ENCODE assay signal across 29 cellular contexts in genomic region chrX:18871161-18871880, GRCh38.
A peak's percentile ranks its signal among the peaks of the same experiment; 100 is the strongest.
DNase-seq lines count a peak whose midpoint lies in the region; ATAC-seq, FAIRE-seq and TF ChIP-seq lines count a peak whose summit lies in the region.
"Had no signal": no experiment of that assay in that cellular context is flagged by ENCODE, and none has a peak within 500 bp of the region (broad histone marks: within the 10 kb centered on the region; RNA-seq: fewer than 3 reads in every experiment).

No MANE protein-coding gene starts in this region.

- H3K4me1 Mint-ChIP-seq in brain: peaks cover 26% of the 10 kb centered on the region
- H3K4me1 Mint-ChIP-seq in activated naive CD4-positive, alpha-beta T cell treated with anti-CD3 and anti-CD28 coated beads for 36 hours (ENCODE audit: low read depth): peaks cover 5% of the 10 kb centered on the region
- H3K4me1 Mint-ChIP-seq: natural killer cell had no signal

- H3K4me1 ChIP-seq in ACC112 (ENCODE audit: control insufficient read depth, insufficient read depth, low read length, unreplicated experiment) (peaks cover 23% of the 10 kb centered on the region), osteoblast (ENCODE audit: insufficient read depth, low read length) (no peaks in the 10 kb centered on the region)
- H3K4me1 ChIP-seq: parathyroid adenoma, right lobe of liver had no signal

- no peaks in the 10 kb centered on the region for H3K36me3 Mint-ChIP-seq in brain
- H3K36me3 Mint-ChIP-seq in activated naive CD4-positive, alpha-beta T cell treated with anti-CD3 and anti-CD28 coated beads for 36 hours (ENCODE audit: low read depth): no peaks in the 10 kb centered on the region
- H3K36me3 Mint-ChIP-seq: mesothelial cell of epicardium, natural killer cell had no signal

- intact Hi-C loops in Right ventricle myocardium inferior (cut with DNase I): loop anchor here (5.0 kb wide), 1 partner anchor 199 kb away; the partner anchor contains the start of gene RS1
- intact Hi-C loops in activated naive CD4-positive, alpha-beta T cell treated with anti-CD3 and anti-CD28 coated beads for 36 hours (cut with micrococcal nuclease): no loop called here

- no peak overlapping the region for H3K27ac ChIP-seq in ACC112 (ENCODE audit: low read depth, low read length)
- no peak overlapping the region for H3K27ac ChIP-seq in osteoblast (ENCODE audit: low read depth, low read length)
- H3K27ac ChIP-seq: 22Rv1, KMS-11, parathyroid adenoma, right lobe of liver, suprapubic skin had no signal

- H3K27me3 ChIP-seq in ACC112 (ENCODE audit: insufficient read depth, low read length) (no peaks in the 10 kb centered on the region), osteoblast (ENCODE audit: insufficient read depth, low read length) (no peaks in the 10 kb centered on the region)
- H3K27me3 ChIP-seq: right lobe of liver, suprapubic skin had no signal

- FAIRE-seq in RCC 7860 (lab: Jason Lieb, UNC): no peak
- FAIRE-seq: GM12878 had no signal

- H3K4me3 Mint-ChIP-seq in brain: no peak overlapping the region
- no peak overlapping the region for H3K4me3 Mint-ChIP-seq in activated naive CD4-positive, alpha-beta T cell treated with anti-CD3 and anti-CD28 coated beads for 36 hours
- H3K4me3 Mint-ChIP-seq: mesothelial cell of epicardium, natural killer cell had no signal

- no peaks in the 10 kb centered on the region for H3K9me3 ChIP-seq in osteoblast (ENCODE audit: low read depth, low read length)
- H3K9me3 ChIP-seq: right lobe of liver, suprapubic skin had no signal

- no peak for TF ChIP-seq CTCF in brain (conservative IDR thresholded peaks at IDR 0.05)
- TF ChIP-seq CTCF in osteoblast (IDR thresholded peaks at IDR 0.05; ENCODE audit: extremely low read depth, low read depth, low read length): no peak

- peak overlapping the region in 3 of 5 experiments; percentile 42 to 96 (median 58) for H3K27ac Mint-ChIP-seq in brain
- H3K27ac Mint-ChIP-seq in activated naive CD4-positive, alpha-beta T cell treated with anti-CD3 and anti-CD28 coated beads for 36 hours: no peak overlapping the region
- H3K27ac Mint-ChIP-seq: mesothelial cell of epicardium, natural killer cell had no signal

- CTCF ChIA-PET in activated naive CD4-positive, alpha-beta T cell treated with anti-CD3 and anti-CD28 coated beads for 36 hours (lab: Charles Lee): no interaction called here

- H3K27me3 Mint-ChIP-seq in brain: no peaks in the 10 kb centered on the region
- no peaks in the 10 kb centered on the region for H3K27me3 Mint-ChIP-seq in activated naive CD4-positive, alpha-beta T cell treated with anti-CD3 and anti-CD28 coated beads for 36 hours (ENCODE audit: low read depth)

- no peak overlapping the region for H3K4me3 ChIP-seq in ACC112 (ENCODE audit: low read depth, low read length)
- no peak overlapping the region for H3K4me3 ChIP-seq in osteoblast (ENCODE audit: insufficient read depth, low read length)
- H3K4me3 ChIP-seq: GM12878, right lobe of liver, suprapubic skin had no signal

- no peaks in the 10 kb centered on the region for H3K36me3 ChIP-seq in ACC112 (ENCODE audit: insufficient read depth, low read length)
- H3K36me3 ChIP-seq in osteoblast (ENCODE audit: insufficient read depth, low read length): no peaks in the 10 kb centered on the region
- H3K36me3 ChIP-seq: right lobe of liver, suprapubic skin had no signal

- no peak overlapping the region for H3K4me2 ChIP-seq in osteoblast (ENCODE audit: insufficient read depth, low read length)
- H3K4me2 ChIP-seq: KMS-11 had no signal

- peaks cover 3 to 15% (median 3%) of the 10 kb centered on the region in 5 experiments for H3K9me3 Mint-ChIP-seq in brain
- H3K9me3 Mint-ChIP-seq in activated naive CD4-positive, alpha-beta T cell treated with anti-CD3 and anti-CD28 coated beads for 36 hours: no peaks in the 10 kb centered on the region
- H3K9me3 Mint-ChIP-seq: natural killer cell had no signal

- H2AFZ ChIP-seq in ACC112 (ENCODE audit: low read length, unreplicated experiment) (peak overlapping the region; percentile 25), osteoblast (ENCODE audit: low read length) (no peak overlapping the region)
- H2AFZ ChIP-seq: parathyroid adenoma had no signal

- peak; percentile 47 for ATAC-seq in Right ventricle myocardium inferior
- ATAC-seq in GM18520 (IDR thresholded peaks at IDR 0.05; ENCODE audit: unreplicated experiment): no peak
- no peak for ATAC-seq in GM21825 (IDR thresholded peaks at IDR 0.05; ENCODE audit: unreplicated experiment)
- ATAC-seq: GM12878, natural killer cell, right lobe of liver had no signal

- H4K20me1 ChIP-seq in osteoblast (ENCODE audit: insufficient read depth, low read length): no peaks in the 10 kb centered on the region

- H3K79me2 ChIP-seq in ACC112 (ENCODE audit: control insufficient read depth, insufficient read depth, low read length, unreplicated experiment): no peaks in the 10 kb centered on the region
- no peaks in the 10 kb centered on the region for H3K79me2 ChIP-seq in osteoblast (ENCODE audit: insufficient read depth, low read length)
- H3K79me2 ChIP-seq: parathyroid adenoma had no signal

- DNase-seq in Right ventricle myocardium inferior (ENCODE audit: missing footprints): no peak
- peak; percentile 68 for DNase-seq in osteoblast (ENCODE audit: insufficient read length, low spot score, missing footprints)
- no peak for DNase-seq in RCC 7860 (ENCODE audit: low spot score)
- DNase-seq in activated naive CD4-positive, alpha-beta T cell treated with anti-CD3 and anti-CD28 coated beads for 36 hours: no peak
- DNase-seq: activated naive CD4-positive, alpha-beta T cell treated with Interleukin-2 at 50 U/mL for 16 hours; activated T-cell treated with anti-CD3 and anti-CD28 coated beads, Interleukin-2, amount 50 U/mL, for 1 hour; AML-193; amniotic stem cell; cerebellar nuclear complex; DMS79; effector CD4-positive, alpha-beta T cell; erythroblast; MV-4-11; natural killer cell; NCI-H187; NCI-H526; right lobe of liver; RPMI8226; T1000 had no signal
